ENCODE assay signal across 8 cellular contexts in the genomic region with DNA sequence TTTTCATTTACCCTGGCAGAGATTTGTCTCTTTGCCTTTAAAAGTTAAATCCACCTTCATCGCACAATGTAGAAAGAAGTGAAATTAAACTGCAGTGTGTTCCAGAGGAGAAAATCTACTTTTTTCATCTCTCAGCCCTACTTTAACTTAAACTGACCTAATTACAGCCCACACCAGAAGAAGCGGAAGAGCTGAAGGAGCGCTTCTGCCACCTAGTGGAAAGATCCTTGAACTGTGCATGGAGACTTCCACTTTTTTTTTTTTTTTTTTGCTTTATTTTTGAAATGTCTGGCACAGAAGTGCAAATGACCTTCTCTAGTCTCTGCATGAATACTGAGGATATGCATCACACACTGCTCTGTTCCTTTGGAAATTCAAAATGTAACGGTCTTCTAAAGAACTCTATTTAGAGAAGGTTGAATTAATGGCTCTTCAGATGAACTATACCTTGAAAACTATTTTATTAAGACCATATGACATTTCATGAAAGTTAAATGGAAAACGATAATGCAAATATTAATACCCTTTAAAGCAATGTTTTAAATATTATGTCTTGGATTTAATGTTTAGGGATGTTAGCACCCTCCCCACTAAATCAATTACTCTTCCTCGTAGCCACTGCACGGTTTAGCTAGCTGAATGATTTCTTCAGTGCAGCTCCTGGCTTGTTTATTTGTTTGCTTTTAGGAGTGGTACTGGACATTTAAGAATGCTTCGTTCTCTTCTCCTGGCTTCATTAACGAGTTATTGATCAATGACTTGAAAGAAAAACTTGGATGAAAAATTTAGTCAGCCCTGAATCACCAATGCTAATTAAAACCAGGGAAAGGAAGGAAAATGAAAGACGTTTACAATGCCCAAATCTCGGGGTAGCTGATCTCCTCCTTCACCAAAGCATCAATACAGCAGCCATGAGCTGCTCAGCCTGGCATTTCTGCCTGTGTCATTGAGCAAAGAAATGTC.
A peak's percentile ranks its signal among the peaks of the same experiment; 100 is the strongest.
DNase-seq lines count a peak whose midpoint lies in the region; ATAC-seq and TF ChIP-seq lines count a peak whose summit lies in the region.

No MANE protein-coding gene starts in this region.

- H3K36me3 ChIP-seq in BE2C (no peaks in the 10 kb centered on the region), colonic mucosa (no peaks in the 10 kb centered on the region), liver (ENCODE audit: control insufficient read depth in 4 of 4, insufficient read depth in 3 of 4, low read depth in 1 of 4, low read length in 3 of 4) (no peaks in the 10 kb centered on the region)

- ATAC-seq in GM19025 (IDR thresholded peaks at IDR 0.05; ENCODE audit: low read depth, unreplicated experiment) (peak; percentile 85), HG03175 (IDR thresholded peaks at IDR 0.05; ENCODE audit: unreplicated experiment) (peak; percentile 93)

- H3K4me3 ChIP-seq in BE2C (ENCODE audit: low read depth, low read length), result peak overlapping the region; percentile 65
- peak overlapping the region; percentile 13 for H3K4me3 ChIP-seq in colonic mucosa
- peak overlapping the region in 2 of 3 donors; percentile 27 to 57 for H3K4me3 ChIP-seq in liver (ENCODE audit: low read depth in 1 of 3, low read length in 3 of 3)

- H3K4me1 ChIP-seq in BE2C, result no peaks in the 10 kb centered on the region
- no peaks in the 10 kb centered on the region for H3K4me1 ChIP-seq in colonic mucosa
- H3K4me1 ChIP-seq in liver (ENCODE audit: control insufficient read depth in 4 of 4, insufficient read depth in 4 of 4, low read length in 3 of 4), result peaks cover 0 to 6% (median 0%) of the 10 kb centered on the region in 4 donors

- H3K27ac ChIP-seq in colonic mucosa (no peak overlapping the region), liver (ENCODE audit: low read depth in 1 of 2, low read length in 2 of 2) (peak overlapping the region; percentile 85)

- peak overlapping the region in 1 of 2 donors; percentile 4 for H3K9ac ChIP-seq in colonic mucosa (ENCODE audit: low read depth in 2 of 2, low read length in 2 of 2)
- H3K9ac ChIP-seq in liver (ENCODE audit: low read depth in 1 of 2, low read length in 2 of 2), result peak overlapping the region; percentile 86 to 91

- TF ChIP-seq RAD21 in liver (IDR thresholded peaks at IDR 0.05), result peak; percentile 99 to 100

- DNase-seq in BE2C (peak; percentile 59), NCI-H2171 treated with DMSO at 0.1 percent for 48 hours (lab: John Stamatoyannopoulos, UW) (peak; percentile 89), colonic mucosa (peak; percentile 42)
- DNase-seq in activated CD4-positive, CD25-positive, alpha-beta regulatory T cell (lab: John Stamatoyannopoulos, UW), result peak; percentile 5 to 22 (median 12)
- DNase-seq in stimulated activated CD4-positive, alpha-beta T cell treated with anti-CD3 and anti-CD28 coated beads, Interleukin-4, amount 100 ng/mL, for 4 hours, result peak; percentile 36 to 45

- intact Hi-C loops in colonic mucosa (cut with DNase I), result no loop called here

- peak; percentile 90 for TF ChIP-seq CTCF in BE2C (IDR thresholded peaks at IDR 0.05; ENCODE audit: low read depth, low read length)
- peak; percentile 79 for TF ChIP-seq CTCF in colonic mucosa (IDR thresholded peaks at IDR 0.05)
- peak; percentile 95 for TF ChIP-seq CTCF in liver (IDR thresholded peaks at IDR 0.05; ENCODE audit: low read depth, low read length, missing input control)

- WGBS in liver, result 13% methylated on average over 11 of the region's 11 CpGs

- H3K9me3 ChIP-seq in BE2C (no peaks in the 10 kb centered on the region), colonic mucosa (no peaks in the 10 kb centered on the region), liver (ENCODE audit: control insufficient read depth in 4 of 4, low read length in 3 of 4) (no peaks in the 10 kb centered on the region)

- H3K27me3 ChIP-seq in BE2C, result no peaks in the 10 kb centered on the region
- no peaks in the 10 kb centered on the region for H3K27me3 ChIP-seq in colonic mucosa
- no peaks in the 10 kb centered on the region for H3K27me3 ChIP-seq in liver (ENCODE audit: control insufficient read depth in 4 of 4, insufficient read depth in 4 of 4, low read length in 3 of 4)

TF ChIP-seq in liver, 16 proteins besides CTCF, POLR2A, EP300 and RAD21:
- TF ChIP-seq, protein P1, sequence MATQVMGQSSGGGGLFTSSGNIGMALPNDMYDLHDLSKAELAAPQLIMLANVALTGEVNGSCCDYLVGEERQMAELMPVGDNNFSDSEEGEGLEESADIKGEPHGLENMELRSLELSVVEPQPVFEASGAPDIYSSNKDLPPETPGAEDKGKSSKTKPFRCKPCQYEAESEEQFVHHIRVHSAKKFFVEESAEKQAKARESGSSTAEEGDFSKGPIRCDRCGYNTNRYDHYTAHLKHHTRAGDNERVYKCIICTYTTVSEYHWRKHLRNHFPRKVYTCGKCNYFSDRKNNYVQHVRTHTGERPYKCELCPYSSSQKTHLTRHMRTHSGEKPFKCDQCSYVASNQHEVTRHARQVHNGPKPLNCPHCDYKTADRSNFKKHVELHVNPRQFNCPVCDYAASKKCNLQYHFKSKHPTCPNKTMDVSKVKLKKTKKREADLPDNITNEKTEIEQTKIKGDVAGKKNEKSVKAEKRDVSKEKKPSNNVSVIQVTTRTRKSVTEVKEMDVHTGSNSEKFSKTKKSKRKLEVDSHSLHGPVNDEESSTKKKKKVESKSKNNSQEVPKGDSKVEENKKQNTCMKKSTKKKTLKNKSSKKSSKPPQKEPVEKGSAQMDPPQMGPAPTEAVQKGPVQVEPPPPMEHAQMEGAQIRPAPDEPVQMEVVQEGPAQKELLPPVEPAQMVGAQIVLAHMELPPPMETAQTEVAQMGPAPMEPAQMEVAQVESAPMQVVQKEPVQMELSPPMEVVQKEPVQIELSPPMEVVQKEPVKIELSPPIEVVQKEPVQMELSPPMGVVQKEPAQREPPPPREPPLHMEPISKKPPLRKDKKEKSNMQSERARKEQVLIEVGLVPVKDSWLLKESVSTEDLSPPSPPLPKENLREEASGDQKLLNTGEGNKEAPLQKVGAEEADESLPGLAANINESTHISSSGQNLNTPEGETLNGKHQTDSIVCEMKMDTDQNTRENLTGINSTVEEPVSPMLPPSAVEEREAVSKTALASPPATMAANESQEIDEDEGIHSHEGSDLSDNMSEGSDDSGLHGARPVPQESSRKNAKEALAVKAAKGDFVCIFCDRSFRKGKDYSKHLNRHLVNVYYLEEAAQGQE (IDR thresholded peaks at IDR 0.05), result no peak
- no peak for TF ChIP-seq JUND (IDR thresholded peaks at IDR 0.05)
- no peak for TF ChIP-seq FOXA2 (IDR thresholded peaks at IDR 0.05)
- no peak for TF ChIP-seq NR2F2 (IDR thresholded peaks at IDR 0.05)
- no peak for TF ChIP-seq HNF4G (IDR thresholded peaks at IDR 0.05)
- TF ChIP-seq TAF1 (conservative IDR thresholded peaks at IDR 0.05), result no peak
- TF ChIP-seq, protein P2, sequence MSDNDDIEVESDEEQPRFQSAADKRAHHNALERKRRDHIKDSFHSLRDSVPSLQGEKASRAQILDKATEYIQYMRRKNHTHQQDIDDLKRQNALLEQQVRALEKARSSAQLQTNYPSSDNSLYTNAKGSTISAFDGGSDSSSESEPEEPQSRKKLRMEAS (IDR thresholded peaks at IDR 0.05), result no peak
- TF ChIP-seq RXRA (IDR thresholded peaks at IDR 0.05), result peak; percentile 28 to 42
- TF ChIP-seq HNF4A (conservative IDR thresholded peaks at IDR 0.05), result peak in 1 of 2 donors; percentile 12
- TF ChIP-seq GABPA (IDR thresholded peaks at IDR 0.05 in 1 of 2, conservative IDR thresholded peaks at IDR 0.05 in 1 of 2), result no peak
- TF ChIP-seq EGR1 (IDR thresholded peaks at IDR 0.05; ENCODE audit: low read depth in 2 of 2), result no peak
- no peak for TF ChIP-seq SP1 (IDR thresholded peaks at IDR 0.05)
- TF ChIP-seq YY1 (IDR thresholded peaks at IDR 0.05), result peak; percentile 35

Comparison
In these comparisons a context has a peak if more than half of its experiments do, and no peak if none do; other contexts are left out.
1. DNase-seq: peak in every context shown above with its lines; median percentile 89 in NCI-H2171 treated with DMSO at 0.1 percent for 48 hours; 59 in BE2C; 42 in colonic mucosa; 40 in stimulated activated CD4-positive, alpha-beta T cell treated with anti-CD3 and anti-CD28 coated beads, Interleukin-4, amount 100 ng/mL, for 4 hours; 12 in activated CD4-positive, CD25-positive, alpha-beta regulatory T cell.
2. H3K4me3 ChIP-seq: peak in every context shown above with its lines; median percentile 65 in BE2C; 42 in liver; 13 in colonic mucosa.